Comparison of ENCODE assay signal across 28 cellular contexts in genomic region chr2:29241955-29242565, GRCh38.
"Had no signal": no experiment of that assay in that cellular context is flagged by ENCODE, and none has a peak within 500 bp of the region (broad histone marks: within the 10 kb centered on the region; RNA-seq: fewer than 3 reads in every experiment).

No MANE protein-coding gene starts in this region.

- H3K4me1 Mint-ChIP-seq: endodermal cell; naive thymus-derived CD8-positive, alpha-beta T cell; nephron progenitor cell; stimulated activated effector memory CD8-positive, alpha-beta T cell treated with anti-CD3 and anti-CD28 coated beads, Interleukin-12 subunit alpha, Interleukin-12 subunit beta, amount 100 ng/mL, for 72 hours had no signal

- H3K9me3 Mint-ChIP-seq: dendritic cell treated with granulocyte-macrophage colony-stimulating factor and Interleukin-4, amounts not matched to agents 40 ng/mL and 50 ng/mL, for 4 days; endodermal cell; naive thymus-derived CD8-positive, alpha-beta T cell; nephron progenitor cell; stimulated activated effector memory CD8-positive, alpha-beta T cell treated with anti-CD3 and anti-CD28 coated beads, Interleukin-12 subunit alpha, Interleukin-12 subunit beta, amount 100 ng/mL, for 72 hours; type B pancreatic cell had no signal

- H3K27me3 ChIP-seq: colonic mucosa, hepatocyte, right lobe of liver, testis had no signal

- H3K9me3 ChIP-seq: colonic mucosa, gastrocnemius medialis, heart left ventricle, left lung, psoas muscle, right lobe of liver, testis, tibial artery had no signal

- H3K27ac Mint-ChIP-seq: dendritic cell treated with granulocyte-macrophage colony-stimulating factor and Interleukin-4, amounts not matched to agents 40 ng/mL and 50 ng/mL, for 4 days; endodermal cell; naive thymus-derived CD8-positive, alpha-beta T cell; nephron progenitor cell; stimulated activated effector memory CD8-positive, alpha-beta T cell treated with anti-CD3 and anti-CD28 coated beads, Interleukin-12 subunit alpha, Interleukin-12 subunit beta, amount 100 ng/mL, for 72 hours; type B pancreatic cell had no signal

- H3K4me1 ChIP-seq: colonic mucosa, gastrocnemius medialis, heart left ventricle, left lung, psoas muscle, right lobe of liver, testis, tibial artery had no signal

- H3K36me3 Mint-ChIP-seq: naive thymus-derived CD8-positive, alpha-beta T cell; stimulated activated effector memory CD8-positive, alpha-beta T cell treated with anti-CD3 and anti-CD28 coated beads, Interleukin-12 subunit alpha, Interleukin-12 subunit beta, amount 100 ng/mL, for 72 hours had no signal

- ATAC-seq: esophagus mucosa; gastrocnemius medialis; heart left ventricle; left cardiac atrium; left lung; naive thymus-derived CD8-positive, alpha-beta T cell; psoas muscle; right lobe of liver; stimulated activated effector memory CD8-positive, alpha-beta T cell treated with anti-CD3 and anti-CD28 coated beads, Interleukin-12 subunit alpha, Interleukin-12 subunit beta, amount 100 ng/mL, for 72 hours; stimulated activated naive CD8-positive, alpha-beta T cell treated with anti-CD3 and anti-CD28 coated beads, Interleukin-15, Interleukin-2, amounts not matched to agents 100 U/mL and 50 U/mL, for 24 hours had no signal

- H3K27ac ChIP-seq: colonic mucosa, epithelial cell of prostate, gastrocnemius medialis, heart left ventricle, hepatocyte, left lung, psoas muscle, right lobe of liver, testis, tibial artery had no signal

- H3K4me3 ChIP-seq: colonic mucosa, gastrocnemius medialis, heart left ventricle, hepatocyte, left lung, psoas muscle, right lobe of liver, smooth muscle cell, testis, tibial artery had no signal

- H3K36me3 ChIP-seq: colonic mucosa, gastrocnemius medialis, heart left ventricle, left lung, right lobe of liver, tibial artery had no signal

- DNase-seq: colonic mucosa; effector CD8-positive, alpha-beta T cell; endodermal cell; foreskin fibroblast; gastrocnemius medialis; heart left ventricle; kidney; left cardiac atrium; left lung; mesendoderm; nephron progenitor cell; nucleus accumbens; psoas muscle; right lobe of liver; stimulated activated CD4-positive, alpha-beta T cell treated with anti-CD3 and anti-CD28 coated beads, Interleukin-2, amount 100 ng/mL, for 24 hours; stimulated activated CD4-positive, alpha-beta T cell treated with anti-CD3 and anti-CD28 coated beads, Interleukin-4, amount 100 ng/mL, for 24 hours; stimulated activated naive CD8-positive, alpha-beta T cell treated with anti-CD3 and anti-CD28 coated beads, Interleukin-15, Interleukin-2, amounts not matched to agents 100 U/mL and 50 U/mL, for 24 hours; substantia nigra; testis; tibial artery had no signal

- FAIRE-seq: kidney had no signal

- H3K4me3 Mint-ChIP-seq: dendritic cell treated with granulocyte-macrophage colony-stimulating factor and Interleukin-4, amounts not matched to agents 40 ng/mL and 50 ng/mL, for 4 days; endodermal cell; naive thymus-derived CD8-positive, alpha-beta T cell; nephron progenitor cell; stimulated activated effector memory CD8-positive, alpha-beta T cell treated with anti-CD3 and anti-CD28 coated beads, Interleukin-12 subunit alpha, Interleukin-12 subunit beta, amount 100 ng/mL, for 72 hours; type B pancreatic cell had no signal
